9 cellular contexts compared by ENCODE assay signal in genomic region chr12:92158711-92159534, GRCh38. TPM values are rescaled to one million over a fixed set of nuclear protein-coding genes. Genes with fewer than 3 reads are reported as not detected.
DNase-seq lines count a peak whose midpoint lies in the region; ATAC-seq and TF ChIP-seq lines count a peak whose summit lies in the region.
"Had no signal": no experiment of that assay in that cellular context is flagged by ENCODE, and none has a peak within 500 bp of the region (broad histone marks: within the 10 kb centered on the region; RNA-seq: fewer than 3 reads in every experiment).

No MANE protein-coding gene starts in this region.

- H3K4me3 ChIP-seq in OCI-LY3 (ENCODE audit: low read length) (peak overlapping the region; percentile 67), muscle layer of duodenum (ENCODE audit: low read depth in 1 of 2, low read length in 2 of 2) (peak overlapping the region in 1 of 2 donors; percentile 27), prostate gland (no peak overlapping the region)

- H4K20me1 ChIP-seq in OCI-LY3 (ENCODE audit: insufficient read depth, low read length): no peaks in the 10 kb centered on the region

- intact Hi-C loops in prostate gland (cut with DNase I): no loop called here

- H2AFZ ChIP-seq in OCI-LY3 (ENCODE audit: low read depth, low read length): peak overlapping the region; percentile 48

- H3K4me1 ChIP-seq in OCI-LY3 (ENCODE audit: low read length): peaks cover 57% of the 10 kb centered on the region
- H3K4me1 ChIP-seq in muscle layer of duodenum (ENCODE audit: control insufficient read depth in 1 of 2, insufficient read depth in 2 of 2, low read length in 2 of 2): peaks cover 4 to 6% of the 10 kb centered on the region in 2 donors
- no peaks in the 10 kb centered on the region for H3K4me1 ChIP-seq in prostate gland (replicated peaks)

- H3K27ac ChIP-seq in OCI-LY3 (ENCODE audit: low read length) (peak overlapping the region; percentile 97), muscle layer of duodenum (ENCODE audit: low read length) (peak overlapping the region; percentile 2), prostate gland (peak overlapping the region in 1 of 2 donors; percentile 5)

- H3K27me3 ChIP-seq in OCI-LY3 (ENCODE audit: low read depth, low read length) (no peaks in the 10 kb centered on the region), muscle layer of duodenum (ENCODE audit: low read depth, low read length) (no peaks in the 10 kb centered on the region), prostate gland (replicated peaks; ENCODE audit: insufficient read depth) (no peaks in the 10 kb centered on the region)

- WGBS in prostate gland: 49% methylated on average over 7 of the region's 7 CpGs

- ATAC-seq in GM18505 (IDR thresholded peaks at IDR 0.05; ENCODE audit: unreplicated experiment): peak; percentile 40
- peak; percentile 59 for ATAC-seq in GM21529 (IDR thresholded peaks at IDR 0.05; ENCODE audit: unreplicated experiment)

- DNase-seq in retina: no peak
- no peak for DNase-seq in activated gamma-delta T cell treated with Interleukin-2 at 50 U/mL for 16 hours
- DNase-seq in prostate gland (ENCODE audit: low spot score): no peak
- no peak for DNase-seq in DMS53 (lab: John Stamatoyannopoulos, UW)
- DNase-seq: NCI-H510A treated with DMSO at 0.1 percent for 48 hours had no signal

- H3K36me3 ChIP-seq in OCI-LY3 (replicated peaks; ENCODE audit: low read depth, low read length) (no peaks in the 10 kb centered on the region), muscle layer of duodenum (ENCODE audit: control insufficient read depth in 1 of 2, insufficient read depth in 2 of 2, low read length in 2 of 2) (no peaks in the 10 kb centered on the region), prostate gland (no peaks in the 10 kb centered on the region)

- peak overlapping the region; percentile 75 for H3K9ac ChIP-seq in OCI-LY3 (ENCODE audit: low read length)

- H3K79me2 ChIP-seq in OCI-LY3 (ENCODE audit: low read length): no peaks in the 10 kb centered on the region

- H3K4me2 ChIP-seq in OCI-LY3 (ENCODE audit: low read length): peak overlapping the region; percentile 86

- TF ChIP-seq POLR2A in GM18505 (IDR thresholded peaks at IDR 0.05; ENCODE audit: borderline replicate concordance, extremely low read depth, insufficient read depth, insufficient read length): no peak
- no peak for TF ChIP-seq POLR2A in prostate gland (IDR thresholded peaks at IDR 0.05)

- H3K9me3 ChIP-seq in OCI-LY3 (ENCODE audit: insufficient read depth, low read length) (no peaks in the 10 kb centered on the region), muscle layer of duodenum (ENCODE audit: control insufficient read depth in 1 of 2, low read length in 2 of 2) (no peaks in the 10 kb centered on the region), prostate gland (no peaks in the 10 kb centered on the region)

- no peak for TF ChIP-seq CTCF in OCI-LY3 (IDR thresholded peaks at IDR 0.05; ENCODE audit: low read depth, low read length)
- no peak for TF ChIP-seq CTCF in prostate gland (IDR thresholded peaks at IDR 0.05)

RNA-seq across cellular contexts. Expression of gene BTG1, which starts 13.3 kb away (rescaled TPM):
- total RNA-seq in prostate gland: 10 to 100 TPM; 52.7 to 56.9 TPM
